27 cellular contexts compared by ENCODE assay signal in the genomic region with DNA sequence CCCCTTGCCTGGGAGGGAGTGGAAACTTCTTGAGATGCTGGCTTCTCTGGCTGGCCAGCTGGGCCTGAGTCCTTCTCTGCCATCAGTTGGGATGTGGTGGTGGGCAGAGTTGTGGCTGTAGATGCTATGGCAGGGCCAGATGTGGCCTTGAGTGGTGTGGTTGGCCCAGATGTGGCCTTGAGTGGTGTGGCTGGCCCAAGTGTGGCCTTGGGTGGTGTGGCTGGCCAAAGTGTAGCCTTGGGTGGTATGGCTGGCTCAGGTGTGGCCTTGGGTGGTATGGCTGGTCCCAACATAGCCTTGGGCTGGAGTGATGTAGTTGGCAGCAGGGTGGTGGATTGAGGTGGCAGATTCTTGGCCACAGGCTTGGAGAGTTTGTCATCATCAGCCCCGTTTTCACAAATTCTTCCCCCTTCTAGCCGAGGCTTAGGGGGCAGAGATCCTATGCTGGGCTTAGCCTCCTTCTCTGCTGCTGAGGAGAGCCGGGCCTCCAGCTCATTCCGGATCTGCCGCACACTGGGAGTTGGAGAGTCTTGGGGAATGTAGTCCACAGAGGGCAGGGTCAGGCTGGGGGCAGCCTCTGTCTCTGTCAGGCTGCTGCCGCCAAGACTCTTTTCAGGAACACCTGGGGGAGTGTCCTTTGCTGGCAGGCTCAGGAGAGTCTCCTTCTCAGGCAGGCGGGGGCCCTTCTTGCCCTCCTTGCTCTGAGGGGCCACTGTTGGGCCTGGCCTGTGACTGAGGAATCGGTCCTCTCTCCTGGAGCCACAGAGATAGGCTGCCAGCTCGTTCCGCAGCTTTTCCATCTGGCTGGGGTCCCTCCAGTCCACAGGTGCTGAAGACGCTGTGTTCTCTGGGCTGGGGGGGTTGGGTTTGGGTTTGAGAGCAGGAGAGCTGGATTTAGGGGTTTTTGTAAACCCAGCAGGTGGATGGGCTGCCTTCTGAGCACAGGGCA. TPM values are rescaled to one million over a fixed set of nuclear protein-coding genes. Genes with fewer than 3 reads are reported as not detected.
DNase-seq lines count a peak whose midpoint lies in the region; ATAC-seq and TF ChIP-seq lines count a peak whose summit lies in the region.
"Had no signal": no experiment of that assay in that cellular context is flagged by ENCODE, and none has a peak within 500 bp of the region (broad histone marks: within the 10 kb centered on the region; RNA-seq: fewer than 3 reads in every experiment).

No MANE protein-coding gene starts in this region.

- H3K27ac Mint-ChIP-seq in activated naive CD8-positive, alpha-beta T cell, result no peak overlapping the region
- H3K27ac Mint-ChIP-seq in activated naive CD8-positive, alpha-beta T cell treated with anti-CD3 and anti-CD28 coated beads for 36 hours, result no peak overlapping the region
- H3K27ac Mint-ChIP-seq in immature natural killer cell (peak overlapping the region in 1 of 6 donors; percentile 62), CD14-positive monocyte (no peak overlapping the region)
- peak overlapping the region; percentile 23 for H3K27ac Mint-ChIP-seq in stimulated activated effector memory CD8-positive, alpha-beta T cell treated with anti-CD3 and anti-CD28 coated beads, Interleukin-12 subunit alpha, Interleukin-12 subunit beta, amount 100 ng/mL, for 72 hours
- H3K27ac Mint-ChIP-seq: IgD-negative memory B cell had no signal

- peak overlapping the region; percentile 47 for H3K27ac ChIP-seq in RWPE1
- H3K27ac ChIP-seq: ascending aorta, HL-60, PC-9, SJSA1, VCaP had no signal

- TF ChIP-seq CTCF in RWPE1 (conservative IDR thresholded peaks at IDR 0.05; ENCODE audit: low read depth), result no peak
- no peak for TF ChIP-seq CTCF in CD14-positive monocyte (IDR thresholded peaks at IDR 0.05)

- H3K9me3 Mint-ChIP-seq in activated naive CD8-positive, alpha-beta T cell (ENCODE audit: low read depth), result no peaks in the 10 kb centered on the region
- no peaks in the 10 kb centered on the region for H3K9me3 Mint-ChIP-seq in activated naive CD8-positive, alpha-beta T cell treated with anti-CD3 and anti-CD28 coated beads for 36 hours
- H3K9me3 Mint-ChIP-seq in immature natural killer cell (no peaks in the 10 kb centered on the region), CD14-positive monocyte (peaks cover 0 to 8% (median 4%) of the 10 kb centered on the region in 7 donors)
- H3K9me3 Mint-ChIP-seq in stimulated activated effector memory CD8-positive, alpha-beta T cell treated with anti-CD3 and anti-CD28 coated beads, Interleukin-12 subunit alpha, Interleukin-12 subunit beta, amount 100 ng/mL, for 72 hours, result no peaks in the 10 kb centered on the region

- H3K36me3 Mint-ChIP-seq in activated naive CD8-positive, alpha-beta T cell, result no peaks in the 10 kb centered on the region
- H3K36me3 Mint-ChIP-seq in activated naive CD8-positive, alpha-beta T cell treated with anti-CD3 and anti-CD28 coated beads for 36 hours, result no peaks in the 10 kb centered on the region
- H3K36me3 Mint-ChIP-seq in immature natural killer cell, result no peaks in the 10 kb centered on the region
- peaks cover 11% of the 10 kb centered on the region for H3K36me3 Mint-ChIP-seq in stimulated activated effector memory CD8-positive, alpha-beta T cell treated with anti-CD3 and anti-CD28 coated beads, Interleukin-12 subunit alpha, Interleukin-12 subunit beta, amount 100 ng/mL, for 72 hours
- no peaks in the 10 kb centered on the region for H3K36me3 Mint-ChIP-seq in CD14-positive monocyte
- H3K36me3 Mint-ChIP-seq: IgD-negative memory B cell had no signal

- H3K27me3 Mint-ChIP-seq in activated naive CD8-positive, alpha-beta T cell, result no peaks in the 10 kb centered on the region
- no peaks in the 10 kb centered on the region for H3K27me3 Mint-ChIP-seq in activated naive CD8-positive, alpha-beta T cell treated with anti-CD3 and anti-CD28 coated beads for 36 hours
- H3K27me3 Mint-ChIP-seq in immature natural killer cell (ENCODE audit: low read depth in 3 of 3), result peaks cover 2 to 5% (median 2%) of the 10 kb centered on the region in 3 donors
- H3K27me3 Mint-ChIP-seq in CD14-positive monocyte (ENCODE audit: low read depth in 3 of 3), result peaks cover 11 to 30% (median 24%) of the 10 kb centered on the region in 3 donors

- POLR2A ChIA-PET in RWPE1 (lab: Yijun Ruan, JAX; ENCODE audit: low non-redundant PET), result no interaction called here

- intact Hi-C loops in CD14-positive monocyte (cut with micrococcal nuclease), result no loop called here

- peak overlapping the region; percentile 23 for H3K4me3 Mint-ChIP-seq in activated naive CD8-positive, alpha-beta T cell
- H3K4me3 Mint-ChIP-seq in activated naive CD8-positive, alpha-beta T cell treated with anti-CD3 and anti-CD28 coated beads for 36 hours, result no peak overlapping the region
- peak overlapping the region in 3 of 5 donors; percentile 21 to 74 (median 60) for H3K4me3 Mint-ChIP-seq in immature natural killer cell
- peak overlapping the region; percentile 69 for H3K4me3 Mint-ChIP-seq in stimulated activated effector memory CD8-positive, alpha-beta T cell treated with anti-CD3 and anti-CD28 coated beads, Interleukin-12 subunit alpha, Interleukin-12 subunit beta, amount 100 ng/mL, for 72 hours
- H3K4me3 Mint-ChIP-seq in CD14-positive monocyte, result no peak overlapping the region

- H3K4me1 Mint-ChIP-seq in activated naive CD8-positive, alpha-beta T cell (ENCODE audit: low read depth), result peaks cover 7% of the 10 kb centered on the region
- peaks cover 10% of the 10 kb centered on the region for H3K4me1 Mint-ChIP-seq in activated naive CD8-positive, alpha-beta T cell treated with anti-CD3 and anti-CD28 coated beads for 36 hours
- peaks cover 10 to 16% of the 10 kb centered on the region in 2 donors for H3K4me1 Mint-ChIP-seq in immature natural killer cell
- H3K4me1 Mint-ChIP-seq in stimulated activated effector memory CD8-positive, alpha-beta T cell treated with anti-CD3 and anti-CD28 coated beads, Interleukin-12 subunit alpha, Interleukin-12 subunit beta, amount 100 ng/mL, for 72 hours, result peaks cover 28% of the 10 kb centered on the region
- H3K4me1 Mint-ChIP-seq in CD14-positive monocyte, result peaks cover 9% of the 10 kb centered on the region

- CTCF ChIA-PET in RWPE1 (lab: Yijun Ruan, JAX), result no interaction called here

- no peak for DNase-seq in activated naive CD8-positive, alpha-beta T cell treated with anti-CD3 and anti-CD28 coated beads for 36 hours
- DNase-seq in RWPE1 (ENCODE audit: low spot score), result no peak
- no peak for DNase-seq in immature natural killer cell
- DNase-seq in stimulated activated effector memory CD8-positive, alpha-beta T cell treated with anti-CD3 and anti-CD28 coated beads, Interleukin-12 subunit alpha, Interleukin-12 subunit beta, amount 100 ng/mL, for 72 hours (ENCODE audit: low spot score in 2 of 2), result no peak
- DNase-seq in NCI-H774 (lab: John Stamatoyannopoulos, UW), result no peak
- no peak for DNase-seq in CD14-positive monocyte (ENCODE audit: low spot score)
- DNase-seq: activated naive CD4-positive, alpha-beta T cell; DMS 273 treated with DMSO at 0.1 percent for 48 hours; effector CD4-positive, alpha-beta T cell; erythroblast; foreskin melanocyte; left colon; midbrain; NCI-H1694 treated with DMSO at 0.1 percent for 48 hours; occipital lobe; PC-9; stimulated activated CD4-positive, alpha-beta T cell treated with anti-CD3 and anti-CD28 coated beads, Interleukin-4, amount 100 ng/mL, for 4 hours; stomach had no signal

- no peak for ATAC-seq in stimulated activated effector memory CD8-positive, alpha-beta T cell treated with anti-CD3 and anti-CD28 coated beads, Interleukin-12 subunit alpha, Interleukin-12 subunit beta, amount 100 ng/mL, for 72 hours
- no peak for ATAC-seq in HG03520 (IDR thresholded peaks at IDR 0.05; ENCODE audit: unreplicated experiment)
- ATAC-seq: A549, left colon had no signal

RNA-seq across cellular contexts. Expression of a gene that starts 36.4 kb away (rescaled TPM):
- total RNA-seq in activated naive CD8-positive, alpha-beta T cell treated with anti-CD3 and anti-CD28 coated beads for 36 hours, result under 1 TPM; 0.18 to 0.19 TPM
- polyA plus RNA-seq in immature natural killer cell, result under 1 TPM in 2 of 3 donors, not detected in 1; 0.06 to 0.10 TPM
- not detected for polyA plus RNA-seq in CD14-positive monocyte
- total RNA-seq: G401, occipital lobe, SJSA1 had no signal
- polyA plus RNA-seq: IgD-negative memory B cell had no signal

RNA-seq across cellular contexts. Expression of a gene that starts 55.7 kb away (rescaled TPM):
- total RNA-seq in activated naive CD8-positive, alpha-beta T cell treated with anti-CD3 and anti-CD28 coated beads for 36 hours, result 10 to 100 TPM; 40.4 to 45.1 TPM
- polyA plus RNA-seq in immature natural killer cell (10 to 100 TPM in 2 of 3 donors, 1 to 10 TPM in 1; 8.5 to 23.0 (median 14.6) TPM), CD14-positive monocyte (10 to 100 TPM; 13.1 to 16.6 TPM)

Comparison
In these comparisons a context has a peak if more than half of its experiments do, and no peak if none do; other contexts are left out.
1. H3K4me3 Mint-ChIP-seq: peak in activated naive CD8-positive, alpha-beta T cell (single experiment), immature natural killer cell (3 of 5) and stimulated activated effector memory CD8-positive, alpha-beta T cell treated with anti-CD3 and anti-CD28 coated beads, Interleukin-12 subunit alpha, Interleukin-12 subunit beta, amount 100 ng/mL, for 72 hours (single experiment); none in activated naive CD8-positive, alpha-beta T cell treated with anti-CD3 and anti-CD28 coated beads for 36 hours (single experiment) and CD14-positive monocyte (0 of 2).